3 cellular contexts compared by ENCODE assay signal in the genomic region with DNA sequence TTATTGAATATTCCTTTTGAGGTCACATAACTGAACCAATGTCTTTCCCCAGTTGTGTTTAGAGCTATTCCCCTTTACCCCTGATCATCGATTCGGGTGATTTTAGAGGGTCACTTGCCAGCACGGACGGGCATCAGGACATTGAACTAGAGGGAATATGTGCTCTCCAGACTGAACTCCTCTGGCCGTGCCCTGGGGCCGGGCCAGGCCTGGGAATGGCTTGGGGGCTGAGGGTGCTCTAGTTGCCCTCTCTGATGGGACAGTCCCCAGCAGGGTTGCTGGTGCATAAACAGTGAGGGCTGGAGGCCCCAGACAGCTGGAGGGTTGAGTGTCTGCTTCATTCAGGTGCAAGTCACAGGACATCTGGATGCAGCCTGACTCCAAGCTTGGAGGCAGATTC.
"Had no signal": no experiment of that assay in that cellular context is flagged by ENCODE, and none has a peak within 500 bp of the region (broad histone marks: within the 10 kb centered on the region; RNA-seq: fewer than 3 reads in every experiment).

No MANE protein-coding gene starts in this region.

- DNase-seq: GDM1, GF-D8 had no signal

- ATAC-seq: GM12878 had no signal

- H3K4me3 ChIP-seq: GM12878 had no signal
